Comparison of ENCODE assay signal across 8 cellular contexts in the genomic region with DNA sequence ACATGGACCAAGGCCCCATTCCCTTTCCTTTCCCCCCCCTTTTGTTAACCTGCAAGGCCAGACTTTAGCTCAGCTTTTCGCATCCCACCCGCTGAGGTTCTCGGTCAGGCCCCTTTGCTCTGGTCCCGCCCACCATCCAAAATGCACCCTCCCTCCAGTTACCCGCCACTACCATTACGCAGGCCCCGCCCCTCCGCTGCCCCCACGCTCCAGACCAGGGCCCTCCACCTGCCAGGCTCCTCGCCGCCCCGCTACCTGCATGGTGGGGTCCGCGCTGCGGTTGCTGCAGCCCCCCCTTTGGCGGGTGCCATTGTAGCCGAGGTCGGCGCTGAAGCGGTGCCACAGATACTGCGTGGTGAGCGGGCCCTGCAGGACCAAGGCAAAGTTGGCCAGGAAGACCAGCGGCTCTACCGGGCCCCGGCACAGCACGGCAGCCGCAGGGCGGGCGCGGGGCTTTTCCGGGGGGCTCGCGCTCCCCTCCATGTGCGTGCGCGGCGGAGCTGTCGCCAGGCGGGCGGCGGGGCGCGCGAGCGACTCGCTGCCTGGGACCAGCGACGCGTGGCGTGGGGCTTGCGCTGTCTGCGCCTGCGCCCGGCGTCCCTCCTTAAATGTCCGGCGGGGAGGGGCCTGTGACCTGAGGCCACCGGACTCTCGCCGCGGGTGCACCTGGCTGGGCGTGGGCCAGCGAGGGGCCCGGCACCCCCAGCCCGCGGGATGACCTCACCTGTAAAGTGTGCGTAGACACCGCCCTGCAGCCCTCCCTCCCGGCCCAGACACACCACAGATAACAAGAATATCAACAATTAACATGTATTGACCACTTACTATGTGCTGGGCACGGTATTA. TPM values are rescaled to one million over a fixed set of nuclear protein-coding genes. Genes with fewer than 3 reads are reported as not detected.
DNase-seq lines count a peak whose midpoint lies in the region; ATAC-seq and TF ChIP-seq lines count a peak whose summit lies in the region.

SLC46A1 (minus strand) TSS at position 581 of the 846 bp plus-strand sequence; CDS start at position 483, 98 bp downstream.

- H3K4me3 Mint-ChIP-seq in activated CD4-positive, alpha-beta memory T cell treated with anti-CD3 and anti-CD28 coated beads, Interleukin-2, amount 10 ng/mL, durations not matched to agents 7 days and 5 days: peak within 1 kb of the TSS; percentile 66
- peak within 1 kb of the TSS; percentile 81 for H3K4me3 Mint-ChIP-seq in endothelial cell (ENCODE audit: unreplicated experiment)

- H3K4me1 Mint-ChIP-seq in activated CD4-positive, alpha-beta memory T cell treated with anti-CD3 and anti-CD28 coated beads, Interleukin-2, amount 10 ng/mL, durations not matched to agents 7 days and 5 days: peaks cover 13% of the 10 kb centered on the region
- H3K4me1 Mint-ChIP-seq in endothelial cell (ENCODE audit: unreplicated experiment): peaks cover 43% of the 10 kb centered on the region

- BruUV-seq in HCT116 (replicated peaks; lab: Mats Ljungman, UMichigan): no TSS peak

- TF ChIP-seq CTCF in HCT116 (IDR thresholded peaks at IDR 0.05 in 2 of 3, conservative IDR thresholded peaks at IDR 0.05 in 1 of 3; ENCODE audit: borderline replicate concordance in 1 of 3, insufficient read depth in 1 of 3, low read depth in 2 of 3, low read length in 2 of 3) (no peak), endothelial cell (IDR thresholded peaks at IDR 0.05; ENCODE audit: unreplicated experiment) (no peak)

- peak within 1 kb of the TSS; percentile 91 for H3K4me2 ChIP-seq in HCT116 (ENCODE audit: low read length)

- no peaks in the 10 kb centered on the region for H3K9me2 ChIP-seq in HCT116 (ENCODE audit: insufficient read depth)

- peak; percentile 93 for ATAC-seq in HCT116

- CTCF ChIA-PET in HCT116 (lab: Charles Lee): interaction anchor here (2.6 to 3.2 kb wide), 2 partner anchors 11 kb away, joined by 13 to 20 read pairs; no protein-coding TSS in a partner anchor
- CTCF ChIA-PET in activated CD4-positive, alpha-beta memory T cell treated with anti-CD3 and anti-CD28 coated beads, Interleukin-2, amount 10 ng/mL, durations not matched to agents 7 days and 5 days (lab: Charles Lee): no interaction called here

- peak within 1 kb of the TSS; percentile 57 for H2AFZ ChIP-seq in HCT116 (ENCODE audit: low read depth, low read length, poor library complexity, severe bottlenecking)

- peak within 1 kb of the TSS; percentile 70 for H3K27ac ChIP-seq in HCT116 (ENCODE audit: low read depth, low read length)

- peaks cover 4 to 26% of the 10 kb centered on the region in 2 experiments; a peak in 3 of 4 replicates for H3K4me1 ChIP-seq in HCT116 (ENCODE audit: control insufficient read depth in 1 of 2, insufficient read depth in 2 of 2, low read length in 2 of 2)

- H3K9me3 ChIP-seq in HCT116 (ENCODE audit: control insufficient read depth in 1 of 2, insufficient read depth in 1 of 2, low read depth in 1 of 2, low read length in 2 of 2): no peaks in the 10 kb centered on the region

- H3K4me3 ChIP-seq in HCT116 (replicated peaks in 1 of 2; ENCODE audit: low read depth in 1 of 2, low read length in 2 of 2): peak within 1 kb of the TSS; percentile 73 to 89

- H4K20me1 ChIP-seq in HCT116 (ENCODE audit: insufficient read depth): no peaks in the 10 kb centered on the region

- H3K36me3 ChIP-seq in HCT116 (ENCODE audit: control insufficient read depth in 1 of 2, insufficient read depth in 2 of 2, low read length in 2 of 2): peaks cover 16 to 19% of the 10 kb centered on the region in 2 experiments; a peak in 3 of 4 replicates

- no peak within 1 kb of the TSS for H3K27ac Mint-ChIP-seq in activated CD4-positive, alpha-beta memory T cell treated with anti-CD3 and anti-CD28 coated beads, Interleukin-2, amount 10 ng/mL, durations not matched to agents 7 days and 5 days
- no peak within 1 kb of the TSS for H3K27ac Mint-ChIP-seq in endothelial cell (ENCODE audit: unreplicated experiment)

- intact Hi-C loops in HCT116 (cut with micrococcal nuclease): no loop called here

- TF ChIP-seq POLR2A in HCT116 (IDR thresholded peaks at IDR 0.05; ENCODE audit: borderline replicate concordance, extremely low read depth, insufficient read depth, insufficient read length): peak; percentile 41

- peaks cover 11% of the 10 kb centered on the region for H3K27me3 Mint-ChIP-seq in activated CD4-positive, alpha-beta memory T cell treated with anti-CD3 and anti-CD28 coated beads, Interleukin-2, amount 10 ng/mL, durations not matched to agents 7 days and 5 days
- peaks cover 9% of the 10 kb centered on the region for H3K27me3 Mint-ChIP-seq in endothelial cell (ENCODE audit: unreplicated experiment)

- peaks cover 12% of the 10 kb centered on the region; the same call in 1 of the 2 replicates for H3K79me2 ChIP-seq in HCT116 (ENCODE audit: insufficient read depth, low read length)

- TF ChIP-seq RAD21 in HCT116 (IDR thresholded peaks at IDR 0.05; ENCODE audit: low read depth): no peak

- peak within 1 kb of the TSS; percentile 74 for H3K9ac ChIP-seq in HCT116 (ENCODE audit: low read length)

- H3K9me3 Mint-ChIP-seq in activated CD4-positive, alpha-beta memory T cell treated with anti-CD3 and anti-CD28 coated beads, Interleukin-2, amount 10 ng/mL, durations not matched to agents 7 days and 5 days: no peaks in the 10 kb centered on the region
- no peaks in the 10 kb centered on the region for H3K9me3 Mint-ChIP-seq in endothelial cell (ENCODE audit: unreplicated experiment)

- no peaks in the 10 kb centered on the region for H3K27me3 ChIP-seq in HCT116 (ENCODE audit: insufficient read depth, low read length)

- RAD21 ChIA-PET in HCT116 (lab: Charles Lee; ENCODE audit: low non-redundant PET in 1 of 2, low total read pairs in 2 of 2, uncharacterized antibody in 2 of 2, unreplicated experiment in 2 of 2): interaction anchor here in 1 of 2 experiments (0.5 kb wide), 1 partner anchor 13 kb away, joined by 3 read pairs; no protein-coding TSS in a partner anchor

- H3K36me3 Mint-ChIP-seq in activated CD4-positive, alpha-beta memory T cell treated with anti-CD3 and anti-CD28 coated beads, Interleukin-2, amount 10 ng/mL, durations not matched to agents 7 days and 5 days (ENCODE audit: low read depth): no peaks in the 10 kb centered on the region
- H3K36me3 Mint-ChIP-seq in endothelial cell (ENCODE audit: low read depth, unreplicated experiment): peaks cover 3% of the 10 kb centered on the region

- DNase-seq in DMS79 (lab: John Stamatoyannopoulos, UW) (peak; percentile 56), HCT116 (ENCODE audit: low read depth, low spot score) (no peak), NCI-H2171 treated with DMSO at 0.1 percent for 48 hours (lab: John Stamatoyannopoulos, UW) (peak; percentile 55), endothelial cell (ENCODE audit: low spot score) (peak; percentile 49), midbrain (lab: John Stamatoyannopoulos, UW) (peak; percentile 27), kidney glomerular epithelial cell (lab: John Stamatoyannopoulos, UW) (no peak)
- DNase-seq in activated CD4-positive, alpha-beta memory T cell treated with anti-CD3 and anti-CD28 coated beads, Interleukin-2, amount 10 ng/mL, durations not matched to agents 7 days and 5 days: peak; percentile 29
- DNase-seq in stimulated activated CD8-positive, alpha-beta memory T cell treated with anti-CD3 and anti-CD28 coated beads, Interleukin-7, amount 100 ng/mL, for 4 hours (ENCODE audit: low read depth in 2 of 2): peak; percentile 16 to 55

- POLR2A ChIA-PET in HCT116 (lab: Charles Lee): interaction anchor here (1.0 to 1.1 kb wide), 2 partner anchors 11 to 70 kb away, joined by 3 to 4 read pairs; partner anchors contain the start of genes IFT20 and TNFAIP1
- POLR2A ChIA-PET in activated CD4-positive, alpha-beta memory T cell treated with anti-CD3 and anti-CD28 coated beads, Interleukin-2, amount 10 ng/mL, durations not matched to agents 7 days and 5 days (lab: Charles Lee): interaction anchor here (1.4 to 1.9 kb wide), 2 partner anchors 10 to 21 kb away, joined by 6 to 11 read pairs; no protein-coding TSS in a partner anchor

TF ChIP-seq in HCT116, 20 proteins besides CTCF, POLR2A, EP300 and RAD21 (continues in another document):
- TF ChIP-seq, protein P1, sequence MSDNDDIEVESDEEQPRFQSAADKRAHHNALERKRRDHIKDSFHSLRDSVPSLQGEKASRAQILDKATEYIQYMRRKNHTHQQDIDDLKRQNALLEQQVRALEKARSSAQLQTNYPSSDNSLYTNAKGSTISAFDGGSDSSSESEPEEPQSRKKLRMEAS (IDR thresholded peaks at IDR 0.05): peak; percentile 46; the same call in 1 of the 2 replicates
- TF ChIP-seq CEBPB (IDR thresholded peaks at IDR 0.05; ENCODE audit: low read depth) (no peak), CBX3 (IDR thresholded peaks at IDR 0.05; ENCODE audit: low read depth) (no peak), SRF (IDR thresholded peaks at IDR 0.05; ENCODE audit: low read depth) (no peak), JUND (IDR thresholded peaks at IDR 0.05) (no peak), EGR1 (IDR thresholded peaks at IDR 0.05; ENCODE audit: low read depth) (no peak), ZNF274 (IDR thresholded peaks at IDR 0.05; ENCODE audit: low read depth, low read length) (no peak)

RNA-seq across cellular contexts. Expression of gene SLC46A1, which starts in this region (rescaled TPM):
- total RNA-seq in HCT116 (2021; ENCODE audit: unreplicated experiment) (17.8 TPM), endothelial cell (ENCODE audit: unreplicated experiment) (5.3 TPM)
- 7.0 and 7.1 TPM in 2 replicates for polyA plus RNA-seq in HCT116 (2012)
- 1 to 10 TPM in 1 of 2 experiments, under 1 TPM in 1; 0.96 to 1.1 TPM for total RNA-seq in activated CD4-positive, alpha-beta memory T cell treated with anti-CD3 and anti-CD28 coated beads, Interleukin-2, amount 10 ng/mL, durations not matched to agents 7 days and 5 days

Comparison
In these comparisons a context has a peak if more than half of its experiments do, and no peak if none do; other contexts are left out.
1. DNase-seq: peak in DMS79 (single experiment), NCI-H2171 treated with DMSO at 0.1 percent for 48 hours (single experiment), activated CD4-positive, alpha-beta memory T cell treated with anti-CD3 and anti-CD28 coated beads, Interleukin-2, amount 10 ng/mL, durations not matched to agents 7 days and 5 days (single experiment), endothelial cell (single experiment), midbrain (single experiment) and stimulated activated CD8-positive, alpha-beta memory T cell treated with anti-CD3 and anti-CD28 coated beads, Interleukin-7, amount 100 ng/mL, for 4 hours (2 of 2); none in HCT116 (single experiment) and kidney glomerular epithelial cell (single experiment).